21 cellular contexts compared by ENCODE assay signal in the genomic region with DNA sequence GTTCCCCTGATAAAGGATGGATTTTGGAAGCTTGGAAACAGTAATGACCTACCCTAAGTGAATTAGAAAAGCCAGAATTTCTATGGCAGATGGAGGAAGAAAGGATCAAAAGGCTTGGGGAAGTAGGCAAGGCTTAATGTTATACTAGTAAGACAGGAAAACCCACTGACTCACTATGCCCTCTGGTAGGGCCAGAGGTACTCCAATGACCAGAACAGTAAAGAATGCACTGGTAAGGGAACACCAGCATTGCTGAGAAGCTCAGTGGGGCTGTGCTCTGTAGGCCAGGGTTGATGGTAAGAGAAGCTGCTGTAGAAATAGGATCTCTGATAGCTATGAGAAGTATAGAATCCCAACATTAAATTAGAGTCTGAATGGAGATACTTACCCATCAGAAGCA.
DNase-seq lines count a peak whose midpoint lies in the region; ATAC-seq and TF ChIP-seq lines count a peak whose summit lies in the region.
"Had no signal": no experiment of that assay in that cellular context is flagged by ENCODE, and none has a peak within 500 bp of the region (broad histone marks: within the 10 kb centered on the region; RNA-seq: fewer than 3 reads in every experiment).

No MANE protein-coding gene starts in this region.

- H3K36me3 ChIP-seq in IMR-90 (ENCODE audit: control insufficient read depth, insufficient read depth, low read length), result no peaks in the 10 kb centered on the region
- H3K36me3 ChIP-seq: HAP-1 had no signal

- no peak overlapping the region for H2BK120ac ChIP-seq in IMR-90 (ENCODE audit: low read depth, low read length)

- no peak overlapping the region for H2AK9ac ChIP-seq in IMR-90 (replicated peaks; ENCODE audit: low read depth, low read length, poor library complexity)

- peak; percentile 27 for DNase-seq in EH (ENCODE audit: low read depth)
- DNase-seq in IMR-90, result peak; percentile 68
- peak; percentile 34 for DNase-seq in choroid plexus epithelial cell (ENCODE audit: low read depth)
- peak; percentile 38 to 63 for DNase-seq in foreskin fibroblast
- DNase-seq in occipital lobe (lab: John Stamatoyannopoulos, UW), result no peak
- DNase-seq in central memory CD4-positive, alpha-beta T cell, result no peak
- no peak for DNase-seq in stimulated activated CD4-positive, alpha-beta T cell treated with anti-CD3 and anti-CD28 coated beads, Interleukin-12 subunit alpha, Interleukin-12 subunit beta, amount 100 ng/mL, for 4 hours
- DNase-seq: CD4-positive, CD25-positive, alpha-beta regulatory T cell; COR-L47; DMS79; KBM-7; NCI-H1105; NCI-H146; NCI-H2029; NCI-H2227 treated with DMSO at 0.1 percent for 48 hours; NCI-H510A treated with DMSO at 0.1 percent for 48 hours; NCI-H748 treated with DMSO at 0.1 percent for 48 hours had no signal

- BruUV-seq in IMR-90 (replicated peaks; lab: Mats Ljungman, UMichigan), result no TSS peak

- H3K4ac ChIP-seq in IMR-90 (ENCODE audit: low read depth, low read length), result no peak overlapping the region

- intact Hi-C loops in IMR-90 (cut with micrococcal nuclease), result no loop called here

- H3K9me3 ChIP-seq in IMR-90 (ENCODE audit: control insufficient read depth, insufficient read depth, low read length), result peaks cover 10% of the 10 kb centered on the region

- CTCF ChIA-PET in IMR-90 (lab: Yijun Ruan, JAX), result no interaction called here

- no peak overlapping the region for H3K4me3 ChIP-seq in IMR-90 (ENCODE audit: insufficient read depth, low read depth, low read length)
- no peak overlapping the region for H3K4me3 ChIP-seq in choroid plexus epithelial cell (ENCODE audit: low read depth, low read length)
- no peak overlapping the region for H3K4me3 ChIP-seq in foreskin fibroblast (ENCODE audit: low read depth in 1 of 2, low read length in 2 of 2)
- H3K4me3 ChIP-seq: GM23338, HAP-1 had no signal

- H4K8ac ChIP-seq in IMR-90 (ENCODE audit: low read depth in 2 of 2, low read length in 2 of 2), result no peak overlapping the region

- H3K27ac ChIP-seq in IMR-90 (ENCODE audit: insufficient read depth, low read length), result no peak overlapping the region

- H3K9ac ChIP-seq in IMR-90 (ENCODE audit: low read depth, low read length), result no peak overlapping the region

- no peaks in the 10 kb centered on the region for H4K20me1 ChIP-seq in IMR-90 (ENCODE audit: insufficient read depth, low read length)

- peak overlapping the region; percentile 57 for H2BK5ac ChIP-seq in IMR-90 (ENCODE audit: low read depth, low read length, poor library complexity, severe bottlenecking)

- TF ChIP-seq POLR2A in IMR-90 (IDR thresholded peaks at IDR 0.05; ENCODE audit: low read depth, low read length), result no peak

- in situ Hi-C loops in IMR-90 (cut with MboI; ENCODE audit: low sequenced_read_pairs), result no loop called here

- no peak overlapping the region for H2BK20ac ChIP-seq in IMR-90 (ENCODE audit: low read depth, low read length)

- no peaks in the 10 kb centered on the region for H3K27me3 ChIP-seq in IMR-90 (ENCODE audit: control insufficient read depth, insufficient read depth, low read length)

- peak overlapping the region; percentile 23; the same call in 1 of the 2 replicates for H3K18ac ChIP-seq in IMR-90 (ENCODE audit: low read depth, low read length)

- H3K14ac ChIP-seq in IMR-90 (replicated peaks; ENCODE audit: low read depth, low read length), result no peak overlapping the region

- no peaks in the 10 kb centered on the region for H3K9me1 ChIP-seq in IMR-90 (ENCODE audit: insufficient read depth, low read length)

- H2AK5ac ChIP-seq in IMR-90 (ENCODE audit: low read depth, low read length), result no peak overlapping the region

- H3K23ac ChIP-seq in IMR-90 (ENCODE audit: low read depth, low read length), result no peak overlapping the region

- H4K91ac ChIP-seq in IMR-90 (ENCODE audit: insufficient read depth, low read depth, low read length), result no peak overlapping the region

- H2AFZ ChIP-seq in IMR-90 (replicated peaks; ENCODE audit: low read length, poor library complexity), result no peak overlapping the region
- H2AFZ ChIP-seq: GM23338 had no signal

- POLR2A ChIA-PET in IMR-90 (lab: Charles Lee; ENCODE audit: unreplicated experiment), result interaction anchor here (0.6 kb wide), 1 partner anchor 56 kb away, joined by 3 read pairs; no protein-coding TSS in a partner anchor

- dilution Hi-C loops in IMR-90 (cut with HindIII; ENCODE audit: low sequenced_read_pairs, unreplicated experiment), result no loop called here

- TF ChIP-seq CTCF in IMR-90 (conservative IDR thresholded peaks at IDR 0.05; ENCODE audit: low read depth, low read length) (no peak), choroid plexus epithelial cell (conservative IDR thresholded peaks at IDR 0.05; ENCODE audit: low read depth, low read length) (no peak), foreskin fibroblast (IDR thresholded peaks at IDR 0.05; ENCODE audit: low read depth, low read length) (no peak)

- no peak overlapping the region for H3K56ac ChIP-seq in IMR-90 (ENCODE audit: extremely low read depth, insufficient read depth, low read length)

- no peaks in the 10 kb centered on the region for H3K79me1 ChIP-seq in IMR-90 (ENCODE audit: low read depth in 1 of 2, low read length in 2 of 2)

- TF ChIP-seq RAD21 in IMR-90 (IDR thresholded peaks at IDR 0.05; ENCODE audit: low read length), result no peak

- ATAC-seq in IMR-90 (ENCODE audit: low read depth), result 0 out of 2 replicates have a peak, but pooled peaks have one; percentile 44
- no peak for ATAC-seq in HG03342 (IDR thresholded peaks at IDR 0.05; ENCODE audit: unreplicated experiment)
- ATAC-seq: GM23338, HepG2 had no signal

- no peaks in the 10 kb centered on the region; the same call in 1 of the 2 replicates for H3K4me1 ChIP-seq in IMR-90 (ENCODE audit: control insufficient read depth, insufficient read depth, low read length)
- H3K4me1 ChIP-seq: HAP-1 had no signal

- no peak overlapping the region for H3K4me2 ChIP-seq in IMR-90 (ENCODE audit: low read depth, low read length)
- H3K4me2 ChIP-seq: GM23338 had no signal

- 0 out of 3 replicates have a peak overlapping the region, but pooled peaks have one; percentile 9 for H2BK15ac ChIP-seq in IMR-90 (ENCODE audit: low read depth, low read length)

- no peak overlapping the region for H4K5ac ChIP-seq in IMR-90 (ENCODE audit: low read depth, low read length)

TF ChIP-seq in IMR-90, 13 proteins besides CTCF, POLR2A, EP300 and RAD21:
- TF ChIP-seq RFX5 (IDR thresholded peaks at IDR 0.05; ENCODE audit: low read depth, low read length) (no peak), FOS (IDR thresholded peaks at IDR 0.05; ENCODE audit: low read depth, low read length) (no peak), BHLHE40 (IDR thresholded peaks at IDR 0.05; ENCODE audit: low read depth, low read length) (no peak), MAZ (IDR thresholded peaks at IDR 0.05; ENCODE audit: borderline replicate concordance, low read depth, low read length) (no peak), CEBPB (IDR thresholded peaks at IDR 0.05; ENCODE audit: low read depth, low read length) (no peak), NFE2L2 (IDR thresholded peaks at IDR 0.05; ENCODE audit: low read depth, low read length) (no peak), MAFK (IDR thresholded peaks at IDR 0.05; ENCODE audit: low read depth, low read length) (no peak), SMC3 (IDR thresholded peaks at IDR 0.05; ENCODE audit: low read depth, low read length) (no peak), CHD1 (IDR thresholded peaks at IDR 0.05; ENCODE audit: low read depth, low read length) (no peak), USF2 (IDR thresholded peaks at IDR 0.05; ENCODE audit: low read depth, low read length) (no peak), MXI1 (IDR thresholded peaks at IDR 0.05; ENCODE audit: borderline replicate concordance, low read depth, low read length) (no peak), RCOR1 (IDR thresholded peaks at IDR 0.05; ENCODE audit: insufficient replicate concordance, low read length) (no peak)
- TF ChIP-seq, protein P1, sequence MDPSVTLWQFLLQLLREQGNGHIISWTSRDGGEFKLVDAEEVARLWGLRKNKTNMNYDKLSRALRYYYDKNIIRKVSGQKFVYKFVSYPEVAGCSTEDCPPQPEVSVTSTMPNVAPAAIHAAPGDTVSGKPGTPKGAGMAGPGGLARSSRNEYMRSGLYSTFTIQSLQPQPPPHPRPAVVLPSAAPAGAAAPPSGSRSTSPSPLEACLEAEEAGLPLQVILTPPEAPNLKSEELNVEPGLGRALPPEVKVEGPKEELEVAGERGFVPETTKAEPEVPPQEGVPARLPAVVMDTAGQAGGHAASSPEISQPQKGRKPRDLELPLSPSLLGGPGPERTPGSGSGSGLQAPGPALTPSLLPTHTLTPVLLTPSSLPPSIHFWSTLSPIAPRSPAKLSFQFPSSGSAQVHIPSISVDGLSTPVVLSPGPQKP (IDR thresholded peaks at IDR 0.05; ENCODE audit: borderline replicate concordance, low read depth, low read length), result no peak

Comparison
In these comparisons a context has a peak if more than half of its experiments do, and no peak if none do; other contexts are left out.
1. DNase-seq: peak in EH (single experiment), IMR-90 (single experiment), choroid plexus epithelial cell (single experiment) and foreskin fibroblast (2 of 2); none in occipital lobe (single experiment), central memory CD4-positive, alpha-beta T cell (single experiment) and stimulated activated CD4-positive, alpha-beta T cell treated with anti-CD3 and anti-CD28 coated beads, Interleukin-12 subunit alpha, Interleukin-12 subunit beta, amount 100 ng/mL, for 4 hours (single experiment).